ENCODE assay signal across 26 cellular contexts in genomic region chr2:235545369-235546150, GRCh38. TPM values are rescaled to one million over a fixed set of nuclear protein-coding genes. Genes with fewer than 3 reads are reported as not detected.
A peak's percentile ranks its signal among the peaks of the same experiment; 100 is the strongest.
DNase-seq lines count a peak whose midpoint lies in the region; ATAC-seq and TF ChIP-seq lines count a peak whose summit lies in the region.
"Had no signal": no experiment of that assay in that cellular context is flagged by ENCODE, and none has a peak within 500 bp of the region (broad histone marks: within the 10 kb centered on the region; RNA-seq: fewer than 3 reads in every experiment).

No MANE protein-coding gene starts in this region.

- H3K4me3 Mint-ChIP-seq in mesothelial cell of epicardium (no peak overlapping the region), type B pancreatic cell (peak overlapping the region; percentile 48)
- H3K4me3 Mint-ChIP-seq: activated CD8-positive, alpha-beta T cell treated with anti-CD3 and anti-CD28 coated beads for 36 hours; activated T-helper 17 cell treated with anti-CD3 and anti-CD28 coated beads, Interleukin-2, amount 50 U/mL, for 72 hours; CD8-positive, alpha-beta T cell; endodermal cell; IgD-negative memory B cell; naive thymus-derived CD8-positive, alpha-beta T cell; T-helper 17 cell had no signal

- TF ChIP-seq CTCF in mesothelial cell of epicardium (IDR thresholded peaks at IDR 0.05; ENCODE audit: unreplicated experiment) (no peak), type B pancreatic cell (conservative IDR thresholded peaks at IDR 0.05) (no peak)

- no peaks in the 10 kb centered on the region for H3K9me3 Mint-ChIP-seq in mesothelial cell of epicardium
- no peaks in the 10 kb centered on the region for H3K9me3 Mint-ChIP-seq in type B pancreatic cell
- H3K9me3 Mint-ChIP-seq: activated CD8-positive, alpha-beta T cell treated with anti-CD3 and anti-CD28 coated beads for 36 hours; activated naive CD4-positive, alpha-beta T cell treated with anti-CD3 and anti-CD28 coated beads, Interleukin-2, amount 50 U/mL, for 72 hours; activated T-helper 17 cell treated with anti-CD3 and anti-CD28 coated beads, Interleukin-2, amount 50 U/mL, for 72 hours; CD8-positive, alpha-beta T cell; endodermal cell; IgD-negative memory B cell had no signal

- peaks cover 41% of the 10 kb centered on the region for H3K4me1 Mint-ChIP-seq in mesothelial cell of epicardium
- peaks cover 29% of the 10 kb centered on the region for H3K4me1 Mint-ChIP-seq in type B pancreatic cell (ENCODE audit: unreplicated experiment)
- H3K4me1 Mint-ChIP-seq: activated T-helper 17 cell treated with anti-CD3 and anti-CD28 coated beads, Interleukin-2, amount 50 U/mL, for 72 hours; IgD-negative memory B cell; naive thymus-derived CD8-positive, alpha-beta T cell; T-helper 17 cell had no signal

- H3K27ac Mint-ChIP-seq in mesothelial cell of epicardium (peak overlapping the region; percentile 27), type B pancreatic cell (peak overlapping the region; percentile 88)
- H3K27ac Mint-ChIP-seq: activated CD8-positive, alpha-beta T cell treated with anti-CD3 and anti-CD28 coated beads for 36 hours; activated naive CD4-positive, alpha-beta T cell treated with anti-CD3 and anti-CD28 coated beads, Interleukin-2, amount 50 U/mL, for 72 hours; activated T-helper 17 cell treated with anti-CD3 and anti-CD28 coated beads, Interleukin-2, amount 50 U/mL, for 72 hours; CD8-positive, alpha-beta T cell; IgD-negative memory B cell; naive thymus-derived CD8-positive, alpha-beta T cell; T-helper 17 cell had no signal

- DNase-seq in NCI-H1694 treated with DMSO at 0.1 percent for 48 hours (lab: John Stamatoyannopoulos, UW) (peak; percentile 12), NCI-H1694 (lab: John Stamatoyannopoulos, UW) (no peak), RPMI8226 (peak; percentile 80), mesothelial cell of epicardium (ENCODE audit: low spot score in 2 of 2, unreplicated experiment in 2 of 2) (no peak), type B pancreatic cell (ENCODE audit: extremely low spot score, unreplicated experiment) (no peak), HT-29 (ENCODE audit: low spot score) (no peak), DMS79 (lab: John Stamatoyannopoulos, UW) (no peak)
- DNase-seq: activated CD8-positive, alpha-beta T cell treated with anti-CD3 and anti-CD28 coated beads for 36 hours; CD8-positive, alpha-beta T cell; cortex of kidney; DMS 273 treated with DMSO at 0.1 percent for 48 hours; endodermal cell; foreskin fibroblast; heart right ventricle; NCI-H1092; NCI-H187 treated with DMSO at 0.1 percent for 48 hours; NCI-H748 treated with DMSO at 0.1 percent for 48 hours; T-helper 17 cell; upper lobe of left lung had no signal

- no peaks in the 10 kb centered on the region for H3K27me3 Mint-ChIP-seq in mesothelial cell of epicardium (ENCODE audit: low read depth)
- no peaks in the 10 kb centered on the region for H3K27me3 Mint-ChIP-seq in type B pancreatic cell
- H3K27me3 Mint-ChIP-seq: IgD-negative memory B cell had no signal

- ATAC-seq in GM18907 (IDR thresholded peaks at IDR 0.05; ENCODE audit: unreplicated experiment) = no peak
- ATAC-seq: activated CD8-positive, alpha-beta T cell treated with anti-CD3 and anti-CD28 coated beads for 36 hours; activated naive CD4-positive, alpha-beta T cell treated with anti-CD3 and anti-CD28 coated beads, Interleukin-2, amount 50 U/mL, for 72 hours; activated T-helper 17 cell treated with anti-CD3 and anti-CD28 coated beads, Interleukin-2, amount 50 U/mL, for 72 hours; CD8-positive, alpha-beta T cell; esophagus mucosa; naive thymus-derived CD8-positive, alpha-beta T cell; SK-N-SH treated with all-trans-retinoic acid at 6 μM for 48 hours; T-helper 17 cell had no signal

- no peaks in the 10 kb centered on the region for H3K36me3 Mint-ChIP-seq in mesothelial cell of epicardium
- H3K36me3 Mint-ChIP-seq in type B pancreatic cell = no peaks in the 10 kb centered on the region
- H3K36me3 Mint-ChIP-seq: activated naive CD4-positive, alpha-beta T cell treated with anti-CD3 and anti-CD28 coated beads, Interleukin-2, amount 50 U/mL, for 72 hours; CD8-positive, alpha-beta T cell; IgD-negative memory B cell; naive thymus-derived CD8-positive, alpha-beta T cell had no signal

RNA-seq across cellular contexts. Expression of gene AGAP1, which starts 51.7 kb away (rescaled TPM):
- total RNA-seq in mesothelial cell of epicardium = 41.1 to 44.0 TPM (median 41.5 TPM) in 3 replicates
- total RNA-seq in type B pancreatic cell (ENCODE audit: low replicate concordance) = 46.3 and 52.7 TPM in 2 replicates
- 31.1 and 44.8 TPM in 2 replicates for total RNA-seq in HT-29 (2014; rRNA removed; shearing (Covaris generic))

Comparison
In these comparisons a context has a peak if more than half of its experiments do, and no peak if none do; other contexts are left out.
1. DNase-seq: peak in NCI-H1694 treated with DMSO at 0.1 percent for 48 hours (single experiment) and RPMI8226 (single experiment); none in NCI-H1694 (single experiment), mesothelial cell of epicardium (0 of 2), type B pancreatic cell (single experiment), HT-29 (single experiment) and DMS79 (single experiment).